9 cellular contexts compared by ENCODE assay signal in genomic region chr9:70049236-70049635, GRCh38. TPM values are rescaled to one million over a fixed set of nuclear protein-coding genes. Genes with fewer than 3 reads are reported as not detected.
A peak's percentile ranks its signal among the peaks of the same experiment; 100 is the strongest.
DNase-seq lines count a peak whose midpoint lies in the region; ATAC-seq, FAIRE-seq and TF ChIP-seq lines count a peak whose summit lies in the region.
"Had no signal": no experiment of that assay in that cellular context is flagged by ENCODE, and none has a peak within 500 bp of the region (broad histone marks: within the 10 kb centered on the region; RNA-seq: fewer than 3 reads in every experiment).

No MANE protein-coding gene starts in this region.

- no peak overlapping the region for H2AFZ ChIP-seq in OCI-LY7 (ENCODE audit: low read length)

- H3K27ac ChIP-seq in adrenal gland: peak overlapping the region in 3 of 5 donors; percentile 55 to 73 (median 68)
- H3K27ac ChIP-seq in heart right ventricle: peak overlapping the region; percentile 21 to 71 (median 61)
- H3K27ac ChIP-seq in OCI-LY7 (ENCODE audit: low read depth, low read length, poor library complexity, severe bottlenecking): no peak overlapping the region

- H3K4me2 ChIP-seq in OCI-LY7 (ENCODE audit: low read length): no peak overlapping the region

- peak; percentile 53 to 73 (median 67) for ATAC-seq in heart right ventricle
- ATAC-seq in stimulated activated naive CD8-positive, alpha-beta T cell treated with anti-CD3 and anti-CD28 coated beads, Interleukin-15, Interleukin-2, amounts not matched to agents 100 U/mL and 50 U/mL, for 24 hours: no peak
- ATAC-seq in GM19328 (IDR thresholded peaks at IDR 0.05; ENCODE audit: unreplicated experiment): no peak
- ATAC-seq in GM21526 (IDR thresholded peaks at IDR 0.05; ENCODE audit: low FRiP score, unreplicated experiment): no peak

- H3K27me3 ChIP-seq in adrenal gland (no peaks in the 10 kb centered on the region), heart right ventricle (peaks cover 0 to 11% (median 0%) of the 10 kb centered on the region in 7 donors)

- CTCF ChIA-PET in OCI-LY7 (lab: Charles Lee; ENCODE audit: unreplicated experiment): no interaction called here

- DNase-seq in H54 (ENCODE audit: insufficient read length, low spot score) (peak; percentile 63), adrenal gland (peak; percentile 56 to 84 (median 68)), heart right ventricle (peak in 1 of 2 donors; percentile 88), stromal cell of bone marrow (ENCODE audit: low read depth) (peak; percentile 83), OCI-LY7 (ENCODE audit: low spot score) (no peak)
- DNase-seq in stimulated activated naive CD8-positive, alpha-beta T cell treated with anti-CD3 and anti-CD28 coated beads, Interleukin-15, Interleukin-2, amounts not matched to agents 100 U/mL and 50 U/mL, for 24 hours: no peak
- DNase-seq: stimulated activated CD4-positive, alpha-beta T cell treated with anti-CD3 and anti-CD28 coated beads, Interleukin-2, amount 100 ng/mL, for 48 hours had no signal

- no peaks in the 10 kb centered on the region for H4K20me1 ChIP-seq in OCI-LY7 (ENCODE audit: insufficient read depth, low read length)

- H3K36me3 ChIP-seq in adrenal gland (replicated peaks in 1 of 2) (no peaks in the 10 kb centered on the region), heart right ventricle (peaks cover 0 to 11% (median 0%) of the 10 kb centered on the region in 9 donors), OCI-LY7 (ENCODE audit: insufficient read depth, low read length) (no peaks in the 10 kb centered on the region)

- H3K9me3 ChIP-seq in adrenal gland (replicated peaks in 1 of 3): no peaks in the 10 kb centered on the region
- H3K9me3 ChIP-seq in heart right ventricle: no peaks in the 10 kb centered on the region
- no peaks in the 10 kb centered on the region for H3K9me3 ChIP-seq in OCI-LY7 (ENCODE audit: low read length)

- BruUV-seq in OCI-LY7 (replicated peaks; lab: Mats Ljungman, UMichigan): no TSS peak

- H3K4me3 ChIP-seq in adrenal gland (no peak overlapping the region), heart right ventricle (no peak overlapping the region), OCI-LY7 (ENCODE audit: low read depth, low read length, poor library complexity, severe bottlenecking) (no peak overlapping the region)

- no peaks in the 10 kb centered on the region for H3K79me2 ChIP-seq in OCI-LY7 (ENCODE audit: insufficient read depth, low read depth, low read length)

- intact Hi-C loops in adrenal gland (cut with DNase I): no loop called here
- intact Hi-C loops in heart right ventricle (cut with DNase I): loop anchor here in 3 of 10 donors (10.0 kb wide), 3 partner anchors 54 to 74 kb away; no protein-coding TSS in a partner anchor
- intact Hi-C loops in OCI-LY7 (cut with micrococcal nuclease; ENCODE audit: unreplicated experiment): no loop called here

- 50 to 55% (median 51%) methylated on average over 4 of the region's 4 CpGs for WGBS in adrenal gland, 4 donors
- 28 to 40% methylated on average over 4 of the region's 4 CpGs for WGBS in heart right ventricle, 2 donors

- TF ChIP-seq POLR2A in H54 (IDR thresholded peaks at IDR 0.05; ENCODE audit: low read depth, low read length): no peak
- no peak for TF ChIP-seq POLR2A in adrenal gland (IDR thresholded peaks at IDR 0.05)

- peak; percentile 76 for FAIRE-seq in H54 (lab: Jason Lieb, UNC)

- TF ChIP-seq CTCF in adrenal gland (IDR thresholded peaks at IDR 0.05): no peak
- no peak for TF ChIP-seq CTCF in heart right ventricle (IDR thresholded peaks at IDR 0.05)
- TF ChIP-seq CTCF in OCI-LY7 (conservative IDR thresholded peaks at IDR 0.05; ENCODE audit: low read length): no peak

- H3K4me1 ChIP-seq in adrenal gland (replicated peaks in 1 of 2) (peaks cover 0 to 35% of the 10 kb centered on the region in 2 donors), heart right ventricle (peaks cover 9 to 75% (median 50%) of the 10 kb centered on the region in 9 donors), OCI-LY7 (ENCODE audit: insufficient read depth, low read length, poor library complexity, severe bottlenecking) (no peaks in the 10 kb centered on the region)

- no peaks in the 10 kb centered on the region for H3K9me2 ChIP-seq in OCI-LY7 (ENCODE audit: insufficient read depth, low read length)

- POLR2A ChIA-PET in OCI-LY7 (lab: Charles Lee): interaction anchor here (0.7 kb wide), 1 partner anchor 8 kb away, joined by 3 read pairs; no protein-coding TSS in a partner anchor

RNA-seq across cellular contexts. Expression of gene MAMDC2, which starts 5.6 kb away (rescaled TPM):
- total RNA-seq in adrenal gland (10 to 100 TPM in 3 of 8 donors, 1 to 10 TPM in 5; 3.9 to 15.7 (median 7.0) TPM), heart right ventricle (10 to 100 TPM in 3 of 10 donors, 1 to 10 TPM in 7; 2.3 to 11.8 (median 5.0) TPM), OCI-LY7 (2022) (not detected in 2 replicates)
- polyA plus RNA-seq in adrenal gland (1 to 10 TPM; 2.6 to 7.1 (median 3.0) TPM), heart right ventricle (1 to 10 TPM; 6.5 to 7.3 TPM)
- not detected in 2 replicates for total RNA-seq in OCI-LY7 (2014; rRNA removed; shearing (Covaris generic))

Comparison
In these comparisons a context has a peak if more than half of its experiments do, and no peak if none do; other contexts are left out.
1. DNase-seq: peak in H54 (single experiment), adrenal gland (7 of 7) and stromal cell of bone marrow (single experiment); none in stimulated activated naive CD8-positive, alpha-beta T cell treated with anti-CD3 and anti-CD28 coated beads, Interleukin-15, Interleukin-2, amounts not matched to agents 100 U/mL and 50 U/mL, for 24 hours (single experiment) and OCI-LY7 (single experiment).
2. ATAC-seq: peak in heart right ventricle (8 of 8); none in stimulated activated naive CD8-positive, alpha-beta T cell treated with anti-CD3 and anti-CD28 coated beads, Interleukin-15, Interleukin-2, amounts not matched to agents 100 U/mL and 50 U/mL, for 24 hours (single experiment), GM19328 (single experiment) and GM21526 (single experiment).